In the genomic region with DNA sequence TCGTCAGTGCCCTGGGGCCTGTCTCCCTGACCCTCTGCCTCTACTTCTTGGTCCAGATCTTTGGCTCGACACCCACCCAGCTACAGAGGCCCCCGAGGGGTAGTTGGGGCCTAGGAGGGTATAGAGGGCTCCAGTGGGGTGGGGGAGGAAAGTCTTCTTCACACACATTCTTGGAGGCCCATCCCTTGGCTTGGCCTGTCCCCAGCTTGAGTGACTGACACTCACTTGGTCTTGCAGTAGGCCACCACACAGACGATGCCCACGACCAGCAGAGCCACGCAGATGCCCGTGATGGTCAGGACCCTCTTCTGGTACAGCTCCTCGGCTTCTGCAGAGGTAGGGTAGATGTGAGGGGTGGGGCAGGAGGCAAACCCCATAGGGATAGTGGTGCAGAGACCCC, we compare ENCODE assay signal across 30 cellular contexts. TPM values are rescaled to one million over a fixed set of nuclear protein-coding genes. Genes with fewer than 3 reads are reported as not detected.
"Had no signal": no experiment of that assay in that cellular context is flagged by ENCODE, and none has a peak within 500 bp of the region (broad histone marks: within the 10 kb centered on the region; RNA-seq: fewer than 3 reads in every experiment).

No MANE protein-coding gene starts in this region.

- H3K9me3 ChIP-seq: heart right ventricle, lower lobe of right lung, neutrophil, ovary, prostate gland, tibial nerve, vagina had no signal

- H3K9me3 Mint-ChIP-seq: naive thymus-derived CD8-positive, alpha-beta T cell; nephron; neural crest cell; stimulated activated memory B cell treated with anti-CD40 and anti-IgM and Interleukin-4, amounts not matched to agents 10 μg/mL and 1 μg/mL and 100 μg/mL, for 72 hours; stimulated activated naive CD8-positive, alpha-beta T cell treated with anti-CD3 and anti-CD28 coated beads, Interleukin-15, amount 100 ng/mL, for 72 hours; type B pancreatic cell had no signal

- DNase-seq: heart right ventricle; islet precursor cell; kidney glomerular epithelial cell; left cardiac atrium; lower lobe of right lung; mammary epithelial cell; mesenchymal stem cell; occipital lobe; retina; right cardiac atrium; stimulated activated CD4-positive, alpha-beta T cell treated with anti-CD3 and anti-CD28 coated beads, Interleukin-4, amount 100 ng/mL, for 4 hours; stimulated activated CD8-positive, alpha-beta memory T cell treated with anti-CD3 and anti-CD28 coated beads, Interleukin-4, amount 100 ng/mL, for 48 hours; stimulated activated naive CD4-positive, alpha-beta T cell treated with Interleukin-2 at 50 U/mL for 16 hours; stimulated activated naive CD8-positive, alpha-beta T cell treated with anti-CD3 and anti-CD28 coated beads, Interleukin-15, amount 100 ng/mL, for 72 hours; substantia nigra had no signal

- H3K36me3 Mint-ChIP-seq: naive thymus-derived CD8-positive, alpha-beta T cell; stimulated activated memory B cell treated with anti-CD40 and anti-IgM and Interleukin-4, amounts not matched to agents 10 μg/mL and 1 μg/mL and 100 μg/mL, for 72 hours; type B pancreatic cell had no signal

- H3K27ac Mint-ChIP-seq: nephron; stimulated activated memory B cell treated with anti-CD40 and anti-IgM and Interleukin-4, amounts not matched to agents 10 μg/mL and 1 μg/mL and 100 μg/mL, for 72 hours; type B pancreatic cell had no signal

- H3K4me1 Mint-ChIP-seq: naive thymus-derived CD8-positive, alpha-beta T cell; nephron; neural crest cell; stimulated activated memory B cell treated with anti-CD40 and anti-IgM and Interleukin-4, amounts not matched to agents 10 μg/mL and 1 μg/mL and 100 μg/mL, for 72 hours; stimulated activated naive CD8-positive, alpha-beta T cell treated with anti-CD3 and anti-CD28 coated beads, Interleukin-15, amount 100 ng/mL, for 72 hours had no signal

- H3K27me3 Mint-ChIP-seq: stimulated activated memory B cell treated with anti-CD40 and anti-IgM and Interleukin-4, amounts not matched to agents 10 μg/mL and 1 μg/mL and 100 μg/mL, for 72 hours; stimulated activated naive CD8-positive, alpha-beta T cell treated with anti-CD3 and anti-CD28 coated beads, Interleukin-15, amount 100 ng/mL, for 72 hours had no signal

- H3K36me3 ChIP-seq: lower lobe of right lung, neutrophil, ovary, prostate gland had no signal

- H3K4me3 ChIP-seq: heart right ventricle, hepatocyte, lower lobe of right lung, ovary, prostate gland, skin epidermis, tibial nerve, vagina had no signal

- H3K27ac ChIP-seq: heart right ventricle, hepatocyte, lower lobe of right lung, neutrophil, ovary, prostate gland, skin epidermis, tibial nerve, vagina had no signal

- H3K4me3 Mint-ChIP-seq: naive thymus-derived CD8-positive, alpha-beta T cell; nephron; neural crest cell; stimulated activated memory B cell treated with anti-CD40 and anti-IgM and Interleukin-4, amounts not matched to agents 10 μg/mL and 1 μg/mL and 100 μg/mL, for 72 hours; stimulated activated naive CD8-positive, alpha-beta T cell treated with anti-CD3 and anti-CD28 coated beads, Interleukin-15, amount 100 ng/mL, for 72 hours; type B pancreatic cell had no signal

- ATAC-seq: heart right ventricle; left cardiac atrium; left lobe of liver; lower lobe of right lung; naive thymus-derived CD8-positive, alpha-beta T cell; right cardiac atrium; sciatic nerve; stimulated activated memory B cell treated with anti-CD40 and anti-IgM and Interleukin-4, amounts not matched to agents 10 μg/mL and 1 μg/mL and 100 μg/mL, for 72 hours; stimulated activated naive CD8-positive, alpha-beta T cell treated with anti-CD3 and anti-CD28 coated beads, Interleukin-15, amount 100 ng/mL, for 72 hours had no signal

- H3K4me1 ChIP-seq: heart right ventricle, lower lobe of right lung, prostate gland, tibial nerve, vagina had no signal

RNA-seq across cellular contexts. Expression of a gene that starts 59.8 kb away (rescaled TPM):
- total RNA-seq: hepatocyte, lower lobe of right lung had no signal
- polyA plus RNA-seq: hepatocyte, liver, mammary epithelial cell had no signal
